In the genomic region with DNA sequence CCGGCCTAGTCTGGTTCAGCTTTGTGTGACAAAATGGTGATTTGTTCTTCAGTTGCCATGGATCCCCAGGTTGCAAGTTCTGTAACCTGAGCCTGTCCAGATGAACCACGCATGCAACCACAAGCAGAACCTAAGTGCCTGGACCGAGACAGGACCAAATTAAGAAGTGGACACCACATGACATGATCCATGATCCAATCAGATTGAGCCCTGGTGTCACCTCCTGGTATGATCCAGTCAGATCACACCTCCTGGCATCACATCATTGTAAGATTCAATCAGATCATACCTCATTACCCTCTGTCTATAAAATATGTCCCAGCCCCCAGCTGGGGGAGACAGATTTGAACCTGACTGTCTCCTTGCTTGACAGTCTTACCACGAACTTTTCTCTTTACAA, we compare ENCODE assay signal across 20 cellular contexts.
"Had no signal": no experiment of that assay in that cellular context is flagged by ENCODE, and none has a peak within 500 bp of the region (broad histone marks: within the 10 kb centered on the region; RNA-seq: fewer than 3 reads in every experiment).

No MANE protein-coding gene starts in this region.

- H3K9me3 Mint-ChIP-seq: activated CD8-positive, alpha-beta T cell treated with anti-CD3 and anti-CD28 coated beads for 36 hours; activated T-cell treated with anti-CD3 and anti-CD28 coated beads, Interleukin-2, amount 50 U/mL, for 4 hours; naive thymus-derived CD8-positive, alpha-beta T cell had no signal

- H3K36me3 ChIP-seq: cardiac muscle cell, gastroesophageal sphincter, heart right ventricle, neutrophil, suprapubic skin had no signal

- H3K4me1 ChIP-seq: gastroesophageal sphincter, heart right ventricle, parathyroid adenoma, suprapubic skin had no signal

- H3K79me2 ChIP-seq: parathyroid adenoma had no signal

- DNase-seq: activated effector memory CD4-positive, alpha-beta T cell treated with Interleukin-2 at 50 U/mL for 16 hours; activated naive CD4-positive, alpha-beta T cell treated with anti-CD3 and anti-CD28 coated beads, Interleukin-2, amount 50 U/mL, for 16 hours; activated T-cell treated with anti-CD3 and anti-CD28 coated beads, Interleukin-2, amount 50 U/mL, for 4 hours; heart right ventricle; left colon; mucosa of descending colon; naive thymus-derived CD8-positive, alpha-beta T cell; retina; stimulated activated CD4-positive, alpha-beta T cell treated with anti-CD3 and anti-CD28 coated beads, Interleukin-15, amount 100 ng/mL, for 24 hours; stimulated activated CD4-positive, alpha-beta T cell treated with anti-CD3 and anti-CD28 coated beads, Interleukin-4, amount 100 ng/mL, for 1 hour; stimulated activated naive CD4-positive, alpha-beta T cell treated with Interleukin-2 at 50 U/mL for 16 hours; T-helper 17 cell; trophoblast cell had no signal

- H3K27me3 ChIP-seq: cardiac muscle cell, gastroesophageal sphincter, neutrophil, suprapubic skin had no signal

- H3K27ac ChIP-seq: cardiac muscle cell, gastroesophageal sphincter, heart right ventricle, neutrophil, parathyroid adenoma, suprapubic skin had no signal

- H3K4me3 ChIP-seq: cardiac muscle cell, gastroesophageal sphincter, heart right ventricle, mucosa of descending colon, skin epidermis, suprapubic skin had no signal

- H3K36me3 Mint-ChIP-seq: naive thymus-derived CD8-positive, alpha-beta T cell had no signal

- ATAC-seq: activated CD8-positive, alpha-beta T cell treated with anti-CD3 and anti-CD28 coated beads for 36 hours; activated T-cell treated with anti-CD3 and anti-CD28 coated beads, Interleukin-2, amount 50 U/mL, for 4 hours; gastroesophageal sphincter; heart right ventricle; left colon; naive thymus-derived CD8-positive, alpha-beta T cell; T-helper 17 cell had no signal

- H3K4me3 Mint-ChIP-seq: activated CD8-positive, alpha-beta T cell treated with anti-CD3 and anti-CD28 coated beads for 36 hours; activated T-cell treated with anti-CD3 and anti-CD28 coated beads, Interleukin-2, amount 50 U/mL, for 4 hours; T-helper 17 cell had no signal

- H3K9ac ChIP-seq: parathyroid adenoma had no signal

- H2AFZ ChIP-seq: parathyroid adenoma had no signal

- H3K27ac Mint-ChIP-seq: T-helper 17 cell had no signal
